In genomic region chr22:18600325-18600724, GRCh38 we compare ENCODE assay signal across 4 cellular contexts. TPM values are rescaled to one million over a fixed set of nuclear protein-coding genes. Genes with fewer than 3 reads are reported as not detected.
A peak's percentile ranks its signal among the peaks of the same experiment; 100 is the strongest.
DNase-seq lines count a peak whose midpoint lies in the region; ATAC-seq, FAIRE-seq and TF ChIP-seq lines count a peak whose summit lies in the region.
"Not testable (repeated sequence)": the region's sequence is repeated elsewhere in the genome, so short reads cannot be mapped to it uniquely, and the experiment has no call there.
"Had no signal": no experiment of that assay in that cellular context is flagged by ENCODE, and none has a peak within 500 bp of the region (broad histone marks: within the 10 kb centered on the region; RNA-seq: fewer than 3 reads in every experiment).

No MANE protein-coding gene starts in this region.

- not testable (repeated sequence) for H3K4me3 ChIP-seq in K562, body of pancreas, pancreas

- H3K4me1 ChIP-seq in K562 (replicated peaks in 1 of 2; ENCODE audit: control insufficient read depth in 2 of 2, insufficient read depth in 2 of 2, low read length in 2 of 2); body of pancreas; pancreas: not testable (repeated sequence)

- H3K4me2 ChIP-seq in K562 (ENCODE audit: insufficient read depth, low read length), result not testable (repeated sequence)

- intact Hi-C loops in K562 (cut with micrococcal nuclease); body of pancreas (cut with DNase I); pancreas (cut with DNase I): not testable (repeated sequence)

- H3K36me3 ChIP-seq in K562 (ENCODE audit: control insufficient read depth, insufficient read depth, low read length); body of pancreas (replicated peaks in 1 of 2; ENCODE audit: insufficient read depth in 1 of 2, low read depth in 2 of 2); pancreas: not testable (repeated sequence)

- CTCF ChIA-PET in K562 (lab: Yijun Ruan, JAX; ENCODE audit: low intra/inter-chr PET ratio), result not testable (repeated sequence)

- H4K20me1 ChIP-seq in K562 (replicated peaks; ENCODE audit: control insufficient read depth, insufficient read depth, low read length), result not testable (repeated sequence)

- not testable (repeated sequence) for H3K79me2 ChIP-seq in K562 (ENCODE audit: control insufficient read depth, insufficient read depth, low read length)

- not testable (repeated sequence) for H3K9me3 ChIP-seq in K562 (replicated peaks; ENCODE audit: control insufficient read depth, insufficient read depth, low read depth, low read length); body of pancreas; pancreas

- POLR2A ChIA-PET in K562 (lab: Yijun Ruan, JAX), result not testable (repeated sequence)

- not testable (repeated sequence) for TF ChIP-seq POLR2A in K562 (conservative IDR thresholded peaks at IDR 0.05); body of pancreas (IDR thresholded peaks at IDR 0.05)

- DNase-seq in K562 (ENCODE audit: extremely low read depth in 1 of 4, low spot score in 3 of 4); body of pancreas; pancreas: not testable (repeated sequence)

- not testable (repeated sequence) for FAIRE-seq in K562 (lab: Jason Lieb, UNC); pancreas (lab: Jason Lieb, UNC)

- TF ChIP-seq RAD21 in K562 (CRISPR knock-in tag; conservative IDR thresholded peaks at IDR 0.05 in 1 of 2, IDR thresholded peaks at IDR 0.05 in 1 of 2), result not testable (repeated sequence)

- no CpG with 5 or more reads among the region's 6 CpGs for WGBS in K562 (ENCODE audit: insufficient coverage, low coverage, missing lambda C conversion rate)
- WGBS in body of pancreas, 2 donors, result no CpG with 5 or more reads among the region's 6 CpGs
- WGBS in pancreas, 2 donors, result no CpG with 5 or more reads among the region's 6 CpGs

- BruUV-seq in K562 (replicated peaks; lab: Mats Ljungman, UMichigan), result not testable (repeated sequence)

- H3K27me3 ChIP-seq in K562 (ENCODE audit: control insufficient read depth in 2 of 2, insufficient read depth in 2 of 2, low read length in 2 of 2); body of pancreas; pancreas: not testable (repeated sequence)

- H3K9me1 ChIP-seq in K562 (ENCODE audit: control insufficient read depth, insufficient read depth, low read length), result not testable (repeated sequence)

- TF ChIP-seq EP300 in K562 (IDR thresholded peaks at IDR 0.05; ENCODE audit: low read length), result not testable (repeated sequence)

- H2AFZ ChIP-seq in K562 (ENCODE audit: low read depth, low read length), result not testable (repeated sequence)

- ATAC-seq in K562, result peak; percentile 2; the same call in 1 of the 3 replicates
- ATAC-seq in body of pancreas, result peak; percentile 62
- ATAC-seq in pancreas, result peak; percentile 67 to 92 (median 82)

- H3K9ac ChIP-seq in K562 (ENCODE audit: insufficient read depth in 1 of 2, low read depth in 2 of 2, low read length in 2 of 2), result not testable (repeated sequence)

- not testable (repeated sequence) for H3K27ac ChIP-seq in K562 (ENCODE audit: extremely low read depth, low read depth, low read length); body of pancreas; pancreas

- not testable (repeated sequence) for TF ChIP-seq CTCF in K562 (IDR thresholded peaks at IDR 0.05 in 2 of 3, conservative IDR thresholded peaks at IDR 0.05 in 1 of 3; ENCODE audit: insufficient read depth in 2 of 3, low read depth in 1 of 3, low read length in 3 of 3); body of pancreas (IDR thresholded peaks at IDR 0.05); pancreas (IDR thresholded peaks at IDR 0.05)

- in situ Hi-C loops in K562 (cut with MboI), result not testable (repeated sequence)

RNA-seq across cellular contexts. Expression of gene RIMBP3, which starts 11.4 kb away (rescaled TPM):
- 1.1 and 4.0 TPM in 2 replicates for total RNA-seq in K562 (2011; cell fraction: chromatin; rRNA removed; ENCODE audit: low replicate concordance)
- total RNA-seq in K562 (2011; cell fraction: nucleolus; rRNA removed), result 2.8 and 4.3 TPM in 2 replicates
- total RNA-seq in K562 (2011; cell fraction: nucleoplasm; rRNA removed), result 1.1 and 2.4 TPM in 2 replicates
- 0.59 and 1.1 TPM in 2 replicates for total RNA-seq in K562 (2014; rRNA removed)
- 0.29 and 0.36 TPM in 2 replicates for total RNA-seq in K562 (2014; rRNA removed; fragmentation: Illumina TruSeq; extraction: Trizol)
- total RNA-seq in K562 (2015; rRNA removed; fragmentation: Illumina TruSeq; extraction: Trizol), result 0.58 and 0.79 TPM in 2 replicates
- total RNA-seq in K562 (2021), result 0.82 and 1.2 TPM in 2 replicates
- polyA plus RNA-seq in K562 (2011; rRNA removed), result 0.17 and 0.54 TPM in 2 replicates
- 0.37 and 0.48 TPM in 2 replicates for polyA plus RNA-seq in K562 (2011; cell fraction: cytosol; rRNA removed)
- 0.55 and 0.73 TPM in 2 replicates for polyA plus RNA-seq in K562 (2011; cell fraction: nucleus; rRNA removed)
- 0.98 and 1.4 TPM in 2 replicates for polyA plus RNA-seq in K562 (2012)
- polyA plus RNA-seq in K562 (2014; fragmentation: Illumina TruSeq; extraction: Trizol), result 0.52 and 0.54 TPM in 2 replicates
- polyA plus RNA-seq in K562 (2014; fragmentation: Nextera tagmentation; extraction: Ambion mirVana), result under 1 TPM; 0.01 to 0.06 TPM
- 0.20 and 0.23 TPM in 2 replicates for polyA plus RNA-seq in K562 (2014; rRNA removed)
- 1.1 and 1.8 TPM in 2 replicates for polyA minus RNA-seq in K562 (2011; rRNA and poly(A)+ RNA removed)
- polyA minus RNA-seq in K562 (2011; cell fraction: cytosol; rRNA and poly(A)+ RNA removed), result 0.95 and 1.5 TPM in 2 replicates
- polyA minus RNA-seq in K562 (2011; cell fraction: nucleus; rRNA and poly(A)+ RNA removed), result 2.0 and 5.1 TPM in 2 replicates
- total RNA-seq in body of pancreas, result under 1 TPM in 1 of 2 donors, not detected in 1; 0.78 TPM
- under 1 TPM; 0.14 to 0.47 (median 0.24) TPM for total RNA-seq in pancreas
- polyA plus RNA-seq in pancreas, result under 1 TPM; 0.02 to 0.04 TPM
- total RNA-seq: Caco-2 had no signal

Comparison
In these comparisons a context has a peak if more than half of its experiments do, and no peak if none do; other contexts are left out.
1. ATAC-seq: peak in every context shown above with its lines; median percentile 82 in pancreas; 62 in body of pancreas; 2 in K562.